ENCODE assay signal across 7 cellular contexts in genomic region chr1:155967410-155968400, GRCh38. TPM values are rescaled to one million over a fixed set of nuclear protein-coding genes. Genes with fewer than 3 reads are reported as not detected.
DNase-seq lines count a peak whose midpoint lies in the region; ATAC-seq and TF ChIP-seq lines count a peak whose summit lies in the region.
"Had no signal": no experiment of that assay in that cellular context is flagged by ENCODE, and none has a peak within 500 bp of the region (broad histone marks: within the 10 kb centered on the region; RNA-seq: fewer than 3 reads in every experiment).

No MANE protein-coding gene starts in this region.

- TF ChIP-seq CTCF in nephron progenitor cell (IDR thresholded peaks at IDR 0.05) = no peak

- H3K36me3 Mint-ChIP-seq in IgD-negative memory B cell = peaks cover 7% of the 10 kb centered on the region
- H3K36me3 Mint-ChIP-seq in central memory CD8-positive, alpha-beta T cell (ENCODE audit: insufficient read depth) = peaks cover 53% of the 10 kb centered on the region
- H3K36me3 Mint-ChIP-seq in nephron progenitor cell (ENCODE audit: low read depth) = peaks cover 31% of the 10 kb centered on the region

- H3K4me3 Mint-ChIP-seq in IgD-negative memory B cell = peak overlapping the region; percentile 25 to 88 (median 72)
- H3K4me3 Mint-ChIP-seq in central memory CD8-positive, alpha-beta T cell = peak overlapping the region; percentile 62
- H3K4me3 Mint-ChIP-seq in nephron progenitor cell = peak overlapping the region; percentile 52

- ATAC-seq in central memory CD8-positive, alpha-beta T cell (replicated peaks; ENCODE audit: extremely low read depth, poor library complexity, severe bottlenecking) = peak; percentile 49
- no peak for ATAC-seq in HG03280 (IDR thresholded peaks at IDR 0.05; ENCODE audit: unreplicated experiment)
- no peak for ATAC-seq in HG03097 (IDR thresholded peaks at IDR 0.05; ENCODE audit: low FRiP score, unreplicated experiment)

- DNase-seq in central memory CD8-positive, alpha-beta T cell (ENCODE audit: low spot score in 2 of 2) = no peak
- DNase-seq in nephron progenitor cell = peak; percentile 40
- no peak for DNase-seq in NCI-H446 (lab: John Stamatoyannopoulos, UW)
- DNase-seq: stimulated activated CD4-positive, alpha-beta T cell treated with anti-CD3 and anti-CD28 coated beads, Interleukin-15, amount 100 ng/mL, for 24 hours had no signal

- H3K27ac Mint-ChIP-seq in IgD-negative memory B cell = peak overlapping the region; percentile 54 to 96 (median 88)
- H3K27ac Mint-ChIP-seq in central memory CD8-positive, alpha-beta T cell (ENCODE audit: low read depth) = peak overlapping the region; percentile 86
- H3K27ac Mint-ChIP-seq in nephron progenitor cell = peak overlapping the region; percentile 96

- H3K4me1 Mint-ChIP-seq in IgD-negative memory B cell (peaks cover 28 to 60% (median 42%) of the 10 kb centered on the region in 3 donors), nephron progenitor cell (peaks cover 78% of the 10 kb centered on the region)
- H3K4me1 Mint-ChIP-seq in central memory CD8-positive, alpha-beta T cell = peaks cover 72% of the 10 kb centered on the region

- no peaks in the 10 kb centered on the region for H3K27me3 Mint-ChIP-seq in IgD-negative memory B cell
- no peaks in the 10 kb centered on the region for H3K27me3 Mint-ChIP-seq in central memory CD8-positive, alpha-beta T cell
- H3K27me3 Mint-ChIP-seq in nephron progenitor cell (ENCODE audit: low read depth, poor library complexity) = no peaks in the 10 kb centered on the region

- H3K9me3 Mint-ChIP-seq in IgD-negative memory B cell = no peaks in the 10 kb centered on the region
- H3K9me3 Mint-ChIP-seq in central memory CD8-positive, alpha-beta T cell = no peaks in the 10 kb centered on the region
- H3K9me3 Mint-ChIP-seq in nephron progenitor cell = no peaks in the 10 kb centered on the region

RNA-seq across cellular contexts. Expression of gene ARHGEF2, which starts 10.6 kb away (rescaled TPM):
- polyA plus RNA-seq in IgD-negative memory B cell = 43.9 TPM

RNA-seq across cellular contexts. Expression of gene RXFP4, which starts 26.3 kb away (rescaled TPM):
- 0.78 TPM for polyA plus RNA-seq in IgD-negative memory B cell

RNA-seq across cellular contexts. Expression of gene KHDC4, which starts 33.5 kb away (rescaled TPM):
- polyA plus RNA-seq in IgD-negative memory B cell = 8.0 TPM

RNA-seq across cellular contexts. Expression of gene SSR2, which starts 53.0 kb away (rescaled TPM):
- 257 TPM for polyA plus RNA-seq in IgD-negative memory B cell

RNA-seq across cellular contexts. Expression of gene RIT1, which starts 56.6 kb away (rescaled TPM):
- polyA plus RNA-seq in IgD-negative memory B cell = 12.7 TPM
